Comparison of ENCODE assay signal across 8 cellular contexts in genomic region chr12:56684745-56685369, GRCh38.
DNase-seq lines count a peak whose midpoint lies in the region; ATAC-seq and TF ChIP-seq lines count a peak whose summit lies in the region.

No MANE protein-coding gene starts in this region.

- H3K27ac ChIP-seq in SK-N-MC (peak overlapping the region; percentile 99), rectal smooth muscle tissue (ENCODE audit: low read depth, low read length) (peak overlapping the region; percentile 3)

- DNase-seq in GM12865 (ENCODE audit: low read depth) (no peak), SK-N-MC (ENCODE audit: low read depth, low spot score) (no peak), fibroblast of mammary gland (ENCODE audit: low read depth) (no peak), COR-L47 (lab: John Stamatoyannopoulos, UW) (no peak), cerebellar nuclear complex (lab: John Stamatoyannopoulos, UW) (no peak)

- no peaks in the 10 kb centered on the region for H3K27me3 ChIP-seq in rectal smooth muscle tissue (ENCODE audit: control insufficient read depth, insufficient read depth, low read length)

- peaks cover 8% of the 10 kb centered on the region for H3K4me1 ChIP-seq in rectal smooth muscle tissue (ENCODE audit: control insufficient read depth, insufficient read depth, low read length)

- H3K9ac ChIP-seq in SK-N-MC (ENCODE audit: insufficient read length) (peak overlapping the region; percentile 69), rectal smooth muscle tissue (ENCODE audit: low read length) (no peak overlapping the region)

- ATAC-seq in GM18873 (IDR thresholded peaks at IDR 0.05; ENCODE audit: low FRiP score, unreplicated experiment) (no peak), HG03520 (IDR thresholded peaks at IDR 0.05; ENCODE audit: unreplicated experiment) (no peak)

- TF ChIP-seq CTCF in GM12865 (IDR thresholded peaks at IDR 0.05; ENCODE audit: insufficient read depth, low read depth, low read length, missing control alignments) = no peak
- TF ChIP-seq CTCF in fibroblast of mammary gland (conservative IDR thresholded peaks at IDR 0.05; ENCODE audit: control insufficient read depth, insufficient read depth, low read depth, low read length) = no peak

- peak overlapping the region; percentile 62 for H3K4me3 ChIP-seq in GM12865 (ENCODE audit: low read depth, low read length)
- H3K4me3 ChIP-seq in SK-N-MC = peak overlapping the region; percentile 91
- H3K4me3 ChIP-seq in fibroblast of mammary gland (ENCODE audit: control insufficient read depth, low read depth, low read length) = peak overlapping the region; percentile 98
- peak overlapping the region; percentile 56 for H3K4me3 ChIP-seq in rectal smooth muscle tissue (ENCODE audit: low read length)

- H3K36me3 ChIP-seq in SK-N-MC (ENCODE audit: insufficient read depth, low read length) = peaks cover 50% of the 10 kb centered on the region
- peaks cover 5% of the 10 kb centered on the region for H3K36me3 ChIP-seq in rectal smooth muscle tissue (ENCODE audit: control insufficient read depth, insufficient read depth, low read length)

- H3K9me3 ChIP-seq in SK-N-MC (ENCODE audit: low read depth, low read length) = no peaks in the 10 kb centered on the region
